In the genomic region with DNA sequence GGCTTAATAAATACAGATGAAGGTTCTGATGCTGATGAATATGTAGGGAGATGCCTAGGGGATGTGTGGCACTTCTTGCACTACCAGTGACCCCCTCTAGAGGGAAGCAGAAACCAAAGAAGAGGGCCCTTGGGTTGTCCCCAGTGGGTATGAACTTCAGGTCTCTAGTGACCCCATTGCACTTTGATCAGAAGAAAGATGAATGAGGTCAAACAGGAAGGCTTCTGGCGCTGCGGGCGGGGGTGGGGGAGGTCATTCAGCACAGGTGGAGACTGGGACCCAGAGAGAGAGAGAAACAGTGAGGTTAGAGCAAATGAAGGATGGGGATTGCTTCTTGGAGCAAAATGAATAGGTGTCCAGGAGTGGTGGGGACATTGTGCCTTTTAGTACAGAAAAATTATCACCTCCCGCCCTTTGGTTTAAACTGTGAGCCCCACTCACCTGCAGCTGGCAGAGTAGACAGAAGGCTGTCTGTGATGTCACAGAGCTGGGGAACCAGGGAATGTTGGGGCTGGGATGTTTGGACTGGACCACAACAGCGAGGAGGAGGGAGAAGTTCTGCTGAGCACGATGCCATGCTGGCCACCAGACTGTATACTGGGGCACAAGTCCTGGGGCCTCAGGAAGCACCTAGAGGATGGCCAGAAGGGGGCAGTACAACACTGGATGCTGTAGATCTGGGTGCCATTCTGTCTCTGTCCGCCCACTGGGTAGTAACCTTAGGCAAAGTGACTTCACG, we compare ENCODE assay signal across 8 cellular contexts. TPM values are rescaled to one million over a fixed set of nuclear protein-coding genes. Genes with fewer than 3 reads are reported as not detected.
A peak's percentile ranks its signal among the peaks of the same experiment; 100 is the strongest.
DNase-seq lines count a peak whose midpoint lies in the region; ATAC-seq and TF ChIP-seq lines count a peak whose summit lies in the region.

Gene TEX48, minus strand, starts transcription at position 599 of the 739 bp plus-strand sequence. CDS start 10,469 bp downstream, outside the sequence.

- no peaks in the 10 kb centered on the region for H3K36me3 Mint-ChIP-seq in T-cell
- H3K36me3 Mint-ChIP-seq in activated naive CD8-positive, alpha-beta T cell treated with anti-CD3 and anti-CD28 coated beads, Interleukin-2, amount 10 ng/mL, durations not matched to agents 7 days and 5 days, result peaks cover 17% of the 10 kb centered on the region

- peak; percentile 16 for DNase-seq in NCI-H1105 (lab: John Stamatoyannopoulos, UW)
- peak; percentile 34 to 76 (median 64) for DNase-seq in T-cell
- peak; percentile 73 for DNase-seq in activated naive CD8-positive, alpha-beta T cell treated with anti-CD3 and anti-CD28 coated beads, Interleukin-2, amount 10 ng/mL, durations not matched to agents 7 days and 5 days
- DNase-seq in hepatic stellate cell (ENCODE audit: low spot score), result peak; percentile 49
- peak; percentile 74 to 91 (median 76) for DNase-seq in stimulated activated CD4-positive, alpha-beta T cell treated with anti-CD3 and anti-CD28 coated beads, Interleukin-12 subunit alpha, Interleukin-12 subunit beta, amount 100 ng/mL, for 48 hours (ENCODE audit: low read depth in 2 of 3, low spot score in 1 of 3)
- DNase-seq in mesenteric fat pad (ENCODE audit: low spot score), result no peak

- peak; percentile 86 for TF ChIP-seq CTCF in GM12874 (IDR thresholded peaks at IDR 0.05; ENCODE audit: insufficient read depth, low read depth, low read length)

- H3K9me3 Mint-ChIP-seq in T-cell, result no peaks in the 10 kb centered on the region
- peaks cover 6% of the 10 kb centered on the region for H3K9me3 Mint-ChIP-seq in activated naive CD8-positive, alpha-beta T cell treated with anti-CD3 and anti-CD28 coated beads, Interleukin-2, amount 10 ng/mL, durations not matched to agents 7 days and 5 days

- H3K27ac Mint-ChIP-seq in T-cell, result peak within 1 kb of the TSS; percentile 68 to 87
- peak within 1 kb of the TSS; percentile 93 for H3K27ac Mint-ChIP-seq in activated naive CD8-positive, alpha-beta T cell treated with anti-CD3 and anti-CD28 coated beads, Interleukin-2, amount 10 ng/mL, durations not matched to agents 7 days and 5 days

- CTCF ChIA-PET in T-cell (lab: Charles Lee), result interaction anchor here (0.5 to 3.0 kb wide), 25 partner anchors 10 to 1382 kb away, joined by 3 to 19 read pairs (median 4); no protein-coding TSS in a partner anchor

- peaks cover 7 to 11% of the 10 kb centered on the region in 2 donors for H3K27me3 Mint-ChIP-seq in T-cell
- no peaks in the 10 kb centered on the region for H3K27me3 Mint-ChIP-seq in activated naive CD8-positive, alpha-beta T cell treated with anti-CD3 and anti-CD28 coated beads, Interleukin-2, amount 10 ng/mL, durations not matched to agents 7 days and 5 days

- H3K4me3 Mint-ChIP-seq in T-cell, result peak within 1 kb of the TSS in 2 of 3 donors; percentile 31 to 41
- H3K4me3 Mint-ChIP-seq in activated naive CD8-positive, alpha-beta T cell treated with anti-CD3 and anti-CD28 coated beads, Interleukin-2, amount 10 ng/mL, durations not matched to agents 7 days and 5 days, result peak within 1 kb of the TSS; percentile 73

- POLR2A ChIA-PET in T-cell (lab: Charles Lee), result no interaction called here
- POLR2A ChIA-PET in activated naive CD8-positive, alpha-beta T cell treated with anti-CD3 and anti-CD28 coated beads, Interleukin-2, amount 10 ng/mL, durations not matched to agents 7 days and 5 days (lab: Charles Lee), result interaction anchor here (0.9 to 2.0 kb wide), 8 partner anchors 9 to 333 kb away, joined by 3 to 10 read pairs (median 5); no protein-coding TSS in a partner anchor

- H3K4me1 Mint-ChIP-seq in T-cell, result peaks cover 15 to 28% (median 16%) of the 10 kb centered on the region in 3 donors
- H3K4me1 Mint-ChIP-seq in activated naive CD8-positive, alpha-beta T cell treated with anti-CD3 and anti-CD28 coated beads, Interleukin-2, amount 10 ng/mL, durations not matched to agents 7 days and 5 days, result peaks cover 41% of the 10 kb centered on the region

- peak; percentile 88 for ATAC-seq in HG02588 (IDR thresholded peaks at IDR 0.05; ENCODE audit: unreplicated experiment)
- peak; percentile 88 to 91 (median 90) for ATAC-seq in T-cell (replicated peaks in 1 of 4)
- peak; percentile 93 for ATAC-seq in activated naive CD8-positive, alpha-beta T cell treated with anti-CD3 and anti-CD28 coated beads, Interleukin-2, amount 10 ng/mL, durations not matched to agents 7 days and 5 days (ENCODE audit: low read depth)

RNA-seq across cellular contexts. Expression of gene TEX48, which starts in this region (rescaled TPM):
- total RNA-seq in T-cell (under 1 TPM in 1 of 5 donors, not detected in 4; 0.51 TPM), mesenteric fat pad (not detected)
- total RNA-seq in activated naive CD8-positive, alpha-beta T cell treated with anti-CD3 and anti-CD28 coated beads, Interleukin-2, amount 10 ng/mL, durations not matched to agents 7 days and 5 days, result not detected

Comparison
In these comparisons a context has a peak if more than half of its experiments do, and no peak if none do; other contexts are left out.
1. Peak in DNase-seq and ATAC-seq in T-cell; RNA of the gene not detected or under 1 TPM.
2. Peak in DNase-seq and ATAC-seq in activated naive CD8-positive, alpha-beta T cell treated with anti-CD3 and anti-CD28 coated beads, Interleukin-2, amount 10 ng/mL, durations not matched to agents 7 days and 5 days; RNA of the gene not detected or under 1 TPM.